Comparison of ENCODE assay signal across 23 cellular contexts in genomic region chr14:23167006-23167847, GRCh38. TPM values are rescaled to one million over a fixed set of nuclear protein-coding genes. Genes with fewer than 3 reads are reported as not detected.
A peak's percentile ranks its signal among the peaks of the same experiment; 100 is the strongest.
DNase-seq lines count a peak whose midpoint lies in the region; ATAC-seq, FAIRE-seq and TF ChIP-seq lines count a peak whose summit lies in the region.
"Had no signal": no experiment of that assay in that cellular context is flagged by ENCODE, and none has a peak within 500 bp of the region (broad histone marks: within the 10 kb centered on the region; RNA-seq: fewer than 3 reads in every experiment).

No MANE protein-coding gene starts in this region.

- no peak overlapping the region for H3K4me2 ChIP-seq in HepG2 (ENCODE audit: low read depth, low read length)

- no peaks in the 10 kb centered on the region for H3K79me2 ChIP-seq in HepG2 (ENCODE audit: insufficient read depth, low read length)

- POLR2A ChIA-PET in HepG2 (lab: Yijun Ruan, JAX): no interaction called here

- CTCF ChIA-PET in HepG2 (lab: Yijun Ruan, JAX; ENCODE audit: low intra/inter-chr PET ratio, low total read pairs): interaction anchor here (1.2 kb wide), 1 partner anchor 20 kb away, joined by 3 read pairs; no protein-coding TSS in a partner anchor

- no peak overlapping the region for H2AFZ ChIP-seq in HepG2 (ENCODE audit: low read length)

- no peak for TF ChIP-seq RAD21 in HepG2 (CRISPR knock-in tag; IDR thresholded peaks at IDR 0.05)

- intact Hi-C loops in HepG2 (cut with micrococcal nuclease; ENCODE audit: unreplicated experiment): no loop called here
- intact Hi-C loops in sigmoid colon (cut with DNase I): no loop called here

- no peak for TF ChIP-seq POLR2A in HepG2 (IDR thresholded peaks at IDR 0.05; ENCODE audit: insufficient read depth in 1 of 2, low read depth in 2 of 2, low read length in 2 of 2)
- TF ChIP-seq POLR2A in sigmoid colon (IDR thresholded peaks at IDR 0.05): no peak

- TF ChIP-seq EP300 in HepG2 (IDR thresholded peaks at IDR 0.05; ENCODE audit: low read depth in 2 of 2, low read length in 2 of 2): no peak
- TF ChIP-seq EP300 in HepG2 (CRISPR knock-in tag; IDR thresholded peaks at IDR 0.05; ENCODE audit: borderline replicate concordance): no peak
- no peak for TF ChIP-seq EP300 in sigmoid colon (IDR thresholded peaks at IDR 0.05)

- H3K27ac ChIP-seq in HepG2 (ENCODE audit: extremely low read length, insufficient read depth, low read length) (no peak overlapping the region), sigmoid colon (peak overlapping the region in 3 of 4 donors; percentile 42 to 71 (median 70))
- H3K27ac ChIP-seq: HL-60 had no signal

- no peaks in the 10 kb centered on the region for H4K20me1 ChIP-seq in HepG2 (ENCODE audit: insufficient read depth, low read length)

- H3K36me3 ChIP-seq in HAP-1 (replicated peaks): no peaks in the 10 kb centered on the region
- H3K36me3 ChIP-seq in HepG2 (replicated peaks in 1 of 2; ENCODE audit: control insufficient read depth in 1 of 2, insufficient read depth in 2 of 2, low read length in 2 of 2): no peaks in the 10 kb centered on the region
- no peaks in the 10 kb centered on the region for H3K36me3 ChIP-seq in sigmoid colon
- H3K36me3 ChIP-seq: heart left ventricle had no signal

- ATAC-seq in HepG2 (no peak), HG02798 (IDR thresholded peaks at IDR 0.05; ENCODE audit: poor library complexity, unreplicated experiment) (no peak)

- H3K4me1 ChIP-seq in HAP-1 (peaks cover 10% of the 10 kb centered on the region), HepG2 (ENCODE audit: insufficient read depth, low read length) (peaks cover 9% of the 10 kb centered on the region), sigmoid colon (peaks cover 3 to 34% (median 28%) of the 10 kb centered on the region in 4 donors)

- TF ChIP-seq CTCF in HepG2 (CRISPR knock-in tag; IDR thresholded peaks at IDR 0.05) (no peak), sigmoid colon (IDR thresholded peaks at IDR 0.05) (no peak)

- no peaks in the 10 kb centered on the region for H3K27me3 ChIP-seq in HAP-1 (ENCODE audit: low read depth)
- peaks cover 6 to 42% of the 10 kb centered on the region in 2 experiments; a peak in 4 of 5 replicates for H3K27me3 ChIP-seq in HepG2 (ENCODE audit: control insufficient read depth in 1 of 2, insufficient read depth in 2 of 2, low read length in 2 of 2)
- H3K27me3 ChIP-seq in sigmoid colon: no peaks in the 10 kb centered on the region
- H3K27me3 ChIP-seq: heart left ventricle had no signal

- 29% methylated on average over 10 of the region's 10 CpGs for WGBS in HepG2 (ENCODE audit: low lambda C conversion rate)
- WGBS in sigmoid colon, 2 donors: 71 to 83% methylated on average over 10 of the region's 10 CpGs

- in situ Hi-C loops in HAP-1 (cut with MboI; ENCODE audit: low sequenced_read_pairs) (no loop called here), HepG2 (cut with HindIII; ENCODE audit: extremely low pct_ligation_motif_present, low pct_unique_long_range_greater_than_20kb) (no loop called here)

- no peak for FAIRE-seq in HepG2 (lab: Jason Lieb, UNC)
- FAIRE-seq: GM18507 had no signal

- DNase-seq in HAP-1 (ENCODE audit: low spot score in 2 of 2) (peak; percentile 28), astrocyte of the hippocampus (ENCODE audit: low read depth, low spot score) (peak; percentile 57), HepG2 (ENCODE audit: low spot score) (no peak), sigmoid colon (no peak), T-helper 1 cell (no peak), iPS-NIHi7 (ENCODE audit: extremely low spot score) (no peak), DMS53 treated with DMSO at 0.1 percent for 48 hours (lab: John Stamatoyannopoulos, UW; ENCODE audit: unreplicated experiment) (no peak)
- DNase-seq: activated naive CD8-positive, alpha-beta T cell treated with anti-CD3 and anti-CD28 coated beads, Interleukin-2, amount 10 ng/mL, durations not matched to agents 7 days and 5 days; CD8-positive, alpha-beta memory T cell; effector CD8-positive, alpha-beta T cell; heart left ventricle; islet precursor cell; mesenchymal stem cell; NCI-H1092; NCI-H2107; NCI-H526; retina; SHP77; stimulated activated naive CD4-positive, alpha-beta T cell treated with Interleukin-2 at 50 U/mL for 16 hours had no signal

- H3K9me3 ChIP-seq in HAP-1 (no peaks in the 10 kb centered on the region), HepG2 (ENCODE audit: low read length) (no peaks in the 10 kb centered on the region), sigmoid colon (no peaks in the 10 kb centered on the region)
- H3K9me3 ChIP-seq: heart left ventricle had no signal

- H3K4me3 ChIP-seq in HAP-1 (no peak overlapping the region), HepG2 (replicated peaks in 1 of 3; ENCODE audit: insufficient read depth in 1 of 3, low read depth in 2 of 3, low read length in 3 of 3) (no peak overlapping the region), sigmoid colon (no peak overlapping the region)
- H3K4me3 ChIP-seq: heart left ventricle had no signal

- no peak overlapping the region for H3K9ac ChIP-seq in HepG2 (ENCODE audit: insufficient read depth, low read depth, low read length)

- no TSS peak for BruUV-seq in HepG2 (replicated peaks; lab: Mats Ljungman, UMichigan)

TF ChIP-seq in HepG2, 621 proteins besides CTCF, POLR2A, EP300 and RAD21 (continues in another document):
- TF ChIP-seq THRA (CRISPR knock-in tag; IDR thresholded peaks at IDR 0.05; ENCODE audit: borderline replicate concordance): no peak
- no peak for TF ChIP-seq PPARG (CRISPR knock-in tag; conservative IDR thresholded peaks at IDR 0.05)

RNA-seq across cellular contexts. Expression of gene SLC7A8, which starts 16.2 kb away (rescaled TPM):
- total RNA-seq in HepG2 (2016; rRNA removed; fragmentation: Illumina TruSeq; extraction: Trizol) (not detected in 2 replicates), sigmoid colon (10 to 100 TPM in 3 of 4 donors, 1 to 10 TPM in 1; 9.9 to 19.7 (median 14.1) TPM)
- not detected in 2 replicates for total RNA-seq in HepG2 (2016; cell fraction: cytosol; rRNA removed; fragmentation: Illumina TruSeq; extraction: Trizol; ENCODE audit: low read depth)
- not detected in 2 replicates for total RNA-seq in HepG2 (2016; cell fraction: insoluble cytoplasmic fraction; rRNA removed; fragmentation: Illumina TruSeq; extraction: Trizol)
- not detected in 2 replicates for total RNA-seq in HepG2 (2016; cell fraction: membrane; rRNA removed; fragmentation: Illumina TruSeq; extraction: Trizol)
- total RNA-seq in HepG2 (2016; cell fraction: nucleus; rRNA removed; fragmentation: Illumina TruSeq; extraction: Trizol): not detected in 2 replicates
- polyA plus RNA-seq in HepG2 (2011; rRNA removed) (0.03 and 0.25 TPM in 2 replicates), sigmoid colon (10 to 100 TPM in 2 of 3 donors, 1 to 10 TPM in 1; 5.5 to 24.7 (median 13.2) TPM)
- not detected in 2 replicates for polyA plus RNA-seq in HepG2 (2011; cell fraction: cytosol; rRNA removed)
- polyA plus RNA-seq in HepG2 (2011; cell fraction: nucleus; rRNA removed): 0.03 and 0.11 TPM in 2 replicates
- not detected in 2 replicates for polyA plus RNA-seq in HepG2 (2012)
- polyA plus RNA-seq in HepG2 (2016; cell fraction: cytosol; fragmentation: Illumina TruSeq; extraction: Trizol; ENCODE audit: low read depth): not detected in 2 replicates
- not detected in 2 replicates for polyA plus RNA-seq in HepG2 (2016; cell fraction: insoluble cytoplasmic fraction; fragmentation: Illumina TruSeq; extraction: Trizol; ENCODE audit: low read depth)
- not detected in 2 replicates for polyA plus RNA-seq in HepG2 (2016; cell fraction: membrane; fragmentation: Illumina TruSeq; extraction: Trizol; ENCODE audit: low read depth)
- polyA plus RNA-seq in HepG2 (2016; cell fraction: nucleus; fragmentation: Illumina TruSeq; extraction: Trizol; ENCODE audit: insufficient read depth, low read depth): not detected in 2 replicates
- 1.4 TPM in 1 of 2 replicates, not detected in the other for polyA minus RNA-seq in HepG2 (2011; rRNA and poly(A)+ RNA removed; ENCODE audit: low replicate concordance)
- polyA minus RNA-seq in HepG2 (2011; cell fraction: cytosol; rRNA and poly(A)+ RNA removed): not detected in 2 replicates
- polyA minus RNA-seq in HepG2 (2011; cell fraction: nucleus; rRNA and poly(A)+ RNA removed): not detected in 2 replicates

RNA-seq across cellular contexts. Expression of gene CEBPE, which starts 48.2 kb away (rescaled TPM):
- total RNA-seq in HepG2 (2016; rRNA removed; fragmentation: Illumina TruSeq; extraction: Trizol) (0.11 TPM in 1 of 2 replicates, not detected in the other), sigmoid colon (under 1 TPM in 1 of 4 donors, not detected in 3; 0.68 TPM)
- not detected in 2 replicates for total RNA-seq in HepG2 (2016; cell fraction: cytosol; rRNA removed; fragmentation: Illumina TruSeq; extraction: Trizol; ENCODE audit: low read depth)
- 0.12 TPM in 1 of 2 replicates, not detected in the other for total RNA-seq in HepG2 (2016; cell fraction: insoluble cytoplasmic fraction; rRNA removed; fragmentation: Illumina TruSeq; extraction: Trizol)
- 0.17 TPM in 1 of 2 replicates, not detected in the other for total RNA-seq in HepG2 (2016; cell fraction: membrane; rRNA removed; fragmentation: Illumina TruSeq; extraction: Trizol)
- total RNA-seq in HepG2 (2016; cell fraction: nucleus; rRNA removed; fragmentation: Illumina TruSeq; extraction: Trizol): not detected in 2 replicates
- polyA plus RNA-seq in HepG2 (2011; rRNA removed) (0.09 and 0.10 TPM in 2 replicates), sigmoid colon (under 1 TPM in 1 of 3 donors, not detected in 2; 0.28 TPM)
- polyA plus RNA-seq in HepG2 (2011; cell fraction: cytosol; rRNA removed): 0.10 and 0.13 TPM in 2 replicates
- polyA plus RNA-seq in HepG2 (2011; cell fraction: nucleus; rRNA removed): 0.10 TPM in 1 of 2 replicates, not detected in the other
- polyA plus RNA-seq in HepG2 (2012): 0.09 TPM in 1 of 2 replicates, not detected in the other
- not detected in 2 replicates for polyA plus RNA-seq in HepG2 (2016; cell fraction: cytosol; fragmentation: Illumina TruSeq; extraction: Trizol; ENCODE audit: low read depth)
- not detected in 2 replicates for polyA plus RNA-seq in HepG2 (2016; cell fraction: insoluble cytoplasmic fraction; fragmentation: Illumina TruSeq; extraction: Trizol; ENCODE audit: low read depth)
- not detected in 2 replicates for polyA plus RNA-seq in HepG2 (2016; cell fraction: membrane; fragmentation: Illumina TruSeq; extraction: Trizol; ENCODE audit: low read depth)
- polyA plus RNA-seq in HepG2 (2016; cell fraction: nucleus; fragmentation: Illumina TruSeq; extraction: Trizol; ENCODE audit: insufficient read depth, low read depth): not detected in 2 replicates
- polyA minus RNA-seq in HepG2 (2011; rRNA and poly(A)+ RNA removed; ENCODE audit: low replicate concordance): 0.08 and 0.14 TPM in 2 replicates
- polyA minus RNA-seq in HepG2 (2011; cell fraction: cytosol; rRNA and poly(A)+ RNA removed): not detected in 2 replicates
- polyA minus RNA-seq in HepG2 (2011; cell fraction: nucleus; rRNA and poly(A)+ RNA removed): not detected in 2 replicates
- total RNA-seq: urinary bladder had no signal
- polyA plus RNA-seq: CD8-positive, alpha-beta memory T cell; heart left ventricle had no signal

Comparison
In these comparisons a context has a peak if more than half of its experiments do, and no peak if none do; other contexts are left out.
1. DNase-seq: peak in HAP-1 (2 of 2) and astrocyte of the hippocampus (single experiment); none in HepG2 (single experiment), sigmoid colon (single experiment), T-helper 1 cell (0 of 5), iPS-NIHi7 (single experiment) and DMS53 treated with DMSO at 0.1 percent for 48 hours (single experiment).
2. RNA of gene SLC7A8, which starts 16.2 kb away (total RNA-seq): 9.9 to 19.7 TPM in sigmoid colon; not detected in HepG2; every median in the first group is over 10 times any median in the second.